ENCODE assay signal across 22 cellular contexts in genomic region chr17:30084773-30085172, GRCh38.
"Had no signal": no experiment of that assay in that cellular context is flagged by ENCODE, and none has a peak within 500 bp of the region (broad histone marks: within the 10 kb centered on the region; RNA-seq: fewer than 3 reads in every experiment).

No MANE protein-coding gene starts in this region.

- DNase-seq: activated B cell treated with CpG ODN at 0.5 μM for 24 hours; activated CD4-positive, alpha-beta T cell treated with anti-CD3 and anti-CD28 coated beads for 4 hours; activated CD4-positive, alpha-beta T cell treated with anti-CD3 and anti-CD28 coated beads, Interleukin-2, amount 50 U/mL, for 48 hours; activated CD8-positive, alpha-beta memory T cell treated with anti-CD3 and anti-CD28 coated beads, Interleukin-2, amount 50 U/mL, for 48 hours; activated naive CD4-positive, alpha-beta T cell; activated T-cell treated with anti-CD3 and anti-CD28 coated beads, Interleukin-2, amount 50 U/mL, for 4 hours; adrenal gland; effector memory CD4-positive, alpha-beta T cell; foreskin melanocyte; immature natural killer cell; pancreas; stimulated activated CD4-positive, alpha-beta T cell treated with anti-CD3 and anti-CD28 coated beads, Interleukin-1b, Interleukin-23, amount 100 ng/mL, for 48 hours; stimulated activated naive CD8-positive, alpha-beta T cell treated with anti-CD3 and anti-CD28 coated beads, Interleukin-15, amount 100 ng/mL, for 72 hours; T1000 had no signal

- H3K36me3 ChIP-seq: adrenal gland, breast epithelium, pancreas, tibial nerve had no signal

- H3K4me1 ChIP-seq: adrenal gland, breast epithelium, pancreas, tibial nerve had no signal

- H3K27ac Mint-ChIP-seq: activated B cell treated with CpG ODN at 0.5 μM for 24 hours; activated naive CD8-positive, alpha-beta T cell; activated T-helper 2 cell treated with anti-CD3 and anti-CD28 coated beads, Interferon-gamma antibody, Interleukin-2, Interleukin-4, amounts not matched to agents 10 μg/mL and 5 μg/mL and 100 μg/mL, durations not matched to agents 14 hours and 24 hours and 36 hours; memory B cell had no signal

- ATAC-seq: activated T-cell treated with anti-CD3 and anti-CD28 coated beads, Interleukin-2, amount 50 U/mL, for 4 hours; pancreas; stimulated activated naive CD8-positive, alpha-beta T cell treated with anti-CD3 and anti-CD28 coated beads, Interleukin-15, amount 100 ng/mL, for 72 hours had no signal

- H3K9me3 ChIP-seq: adrenal gland, breast epithelium, pancreas, tibial nerve had no signal

- H3K9me3 Mint-ChIP-seq: activated B cell treated with CpG ODN at 0.5 μM for 24 hours; activated T-cell treated with anti-CD3 and anti-CD28 coated beads, Interleukin-2, amount 50 U/mL, for 4 hours; activated T-helper 2 cell treated with anti-CD3 and anti-CD28 coated beads, Interferon-gamma antibody, Interleukin-2, Interleukin-4, amounts not matched to agents 10 μg/mL and 5 μg/mL and 100 μg/mL, durations not matched to agents 14 hours and 24 hours and 36 hours; central memory CD8-positive, alpha-beta T cell; immature natural killer cell; stimulated activated naive CD8-positive, alpha-beta T cell treated with anti-CD3 and anti-CD28 coated beads, Interleukin-15, amount 100 ng/mL, for 72 hours had no signal

- H3K4me3 Mint-ChIP-seq: activated B cell treated with CpG ODN at 0.5 μM for 24 hours; activated naive CD8-positive, alpha-beta T cell; activated T-cell treated with anti-CD3 and anti-CD28 coated beads, Interleukin-2, amount 50 U/mL, for 4 hours; central memory CD8-positive, alpha-beta T cell; immature natural killer cell; memory B cell; nephron; stimulated activated naive CD8-positive, alpha-beta T cell treated with anti-CD3 and anti-CD28 coated beads, Interleukin-15, amount 100 ng/mL, for 72 hours had no signal

- H3K36me3 Mint-ChIP-seq: activated naive CD8-positive, alpha-beta T cell; immature natural killer cell had no signal

- H3K4me1 Mint-ChIP-seq: activated B cell treated with CpG ODN at 0.5 μM for 24 hours; central memory CD8-positive, alpha-beta T cell; immature natural killer cell; memory B cell; stimulated activated naive CD8-positive, alpha-beta T cell treated with anti-CD3 and anti-CD28 coated beads, Interleukin-15, amount 100 ng/mL, for 72 hours had no signal

- H3K4me3 ChIP-seq: adrenal gland, breast epithelium, pancreas, skin epidermis, tibial nerve had no signal

- H3K27me3 ChIP-seq: breast epithelium had no signal

- H3K27ac ChIP-seq: adrenal gland, breast epithelium, pancreas, skin epidermis, tibial nerve had no signal
